18 cellular contexts compared by ENCODE assay signal in the genomic region with DNA sequence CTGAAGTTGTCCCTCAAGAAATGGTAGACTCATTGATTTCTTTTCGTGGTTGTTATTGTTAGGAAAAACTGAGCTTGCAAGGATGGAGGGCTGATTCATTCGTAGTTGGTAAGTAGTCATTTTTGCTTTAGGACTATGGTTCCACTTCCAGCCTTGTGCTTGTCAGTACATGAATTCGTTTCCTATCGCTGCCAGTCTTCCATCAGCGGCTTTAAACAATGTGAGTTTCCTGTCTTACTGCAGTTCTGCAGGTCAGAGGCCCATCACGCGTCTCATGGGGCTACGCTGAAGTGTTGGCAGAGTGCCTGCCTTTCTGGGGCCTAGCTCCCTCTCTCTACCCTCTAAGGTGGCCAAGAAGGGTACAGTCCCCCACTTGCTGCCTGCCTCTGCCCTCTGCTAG. TPM values are rescaled to one million over a fixed set of nuclear protein-coding genes. Genes with fewer than 3 reads are reported as not detected.
DNase-seq lines count a peak whose midpoint lies in the region; ATAC-seq and TF ChIP-seq lines count a peak whose summit lies in the region.
"Had no signal": no experiment of that assay in that cellular context is flagged by ENCODE, and none has a peak within 500 bp of the region (broad histone marks: within the 10 kb centered on the region; RNA-seq: fewer than 3 reads in every experiment).

No MANE protein-coding gene starts in this region.

- H3K4me3 ChIP-seq in A673 (ENCODE audit: low read depth, low read length, poor library complexity, severe bottlenecking) (no peak overlapping the region), Karpas-422 (ENCODE audit: low read length) (no peak overlapping the region), uterus (no peak overlapping the region)

- H3K4me1 ChIP-seq in A673 (ENCODE audit: insufficient read depth, low read length, poor library complexity, severe bottlenecking) (peaks cover 26% of the 10 kb centered on the region), Karpas-422 (ENCODE audit: low read length) (peaks cover 4% of the 10 kb centered on the region; the same call in 1 of the 2 replicates), foreskin keratinocyte (peaks cover 43% of the 10 kb centered on the region), uterus (no peaks in the 10 kb centered on the region)

- H3K79me2 ChIP-seq in Karpas-422 (ENCODE audit: low read length): no peaks in the 10 kb centered on the region

- intact Hi-C loops in A673 (cut with micrococcal nuclease; ENCODE audit: unreplicated experiment): no loop called here
- intact Hi-C loops in uterus (cut with DNase I; ENCODE audit: low total_unique reads): no loop called here

- H3K27me3 ChIP-seq in A673 (replicated peaks; ENCODE audit: insufficient read depth, low read depth, low read length, poor library complexity): no peaks in the 10 kb centered on the region
- no peaks in the 10 kb centered on the region for H3K27me3 ChIP-seq in Karpas-422 (ENCODE audit: low read length)
- no peaks in the 10 kb centered on the region for H3K27me3 ChIP-seq in foreskin keratinocyte
- H3K27me3 ChIP-seq in uterus: no peaks in the 10 kb centered on the region

- H3K36me3 ChIP-seq in A673 (ENCODE audit: insufficient read depth, low read length, poor library complexity, severe bottlenecking) (no peaks in the 10 kb centered on the region), Karpas-422 (ENCODE audit: insufficient read depth, low read length) (no peaks in the 10 kb centered on the region), uterus (no peaks in the 10 kb centered on the region)

- DNase-seq in A673 (ENCODE audit: low spot score) (peak; percentile 69), Karpas-422 (peak; percentile 23), UCSD-AML1 (lab: John Stamatoyannopoulos, UW; ENCODE audit: unreplicated experiment) (peak; percentile 53), foreskin keratinocyte (peak; percentile 93 to 98), uterus (no peak), NCI-H774 (lab: John Stamatoyannopoulos, UW) (no peak), NCI-H2029 (lab: John Stamatoyannopoulos, UW) (no peak), DMS114 treated with DMSO at 0.1 percent for 48 hours (lab: John Stamatoyannopoulos, UW; ENCODE audit: unreplicated experiment) (no peak)
- DNase-seq: activated CD4-positive, alpha-beta T cell treated with anti-CD3 and anti-CD28 coated beads for 1 hour; activated effector memory CD4-positive, alpha-beta T cell treated with Interleukin-2 at 50 U/mL for 16 hours; CD4-positive, alpha-beta memory T cell; MM.1S; NCI-H446 treated with DMSO at 0.1 percent for 48 hours; retina; SIG-M5; stimulated activated CD4-positive, alpha-beta T cell treated with anti-CD3 and anti-CD28 coated beads, Interleukin-15, amount 100 ng/mL, for 24 hours; T-helper 2 cell had no signal

- no TSS peak for BruUV-seq in A673 (replicated peaks; lab: Mats Ljungman, UMichigan)

- H3K9me2 ChIP-seq in Karpas-422 (replicated peaks; ENCODE audit: insufficient read depth, low read length): no peaks in the 10 kb centered on the region

- no peak overlapping the region for H3K9ac ChIP-seq in Karpas-422 (ENCODE audit: low read length)

- no peak overlapping the region for H2AFZ ChIP-seq in Karpas-422 (ENCODE audit: low read length)

- TF ChIP-seq CTCF in A673 (conservative IDR thresholded peaks at IDR 0.05; ENCODE audit: low read depth, low read length): no peak
- no peak for TF ChIP-seq CTCF in foreskin keratinocyte (conservative IDR thresholded peaks at IDR 0.05)
- TF ChIP-seq CTCF in uterus (IDR thresholded peaks at IDR 0.05): no peak

- H3K4me2 ChIP-seq in Karpas-422 (ENCODE audit: low read depth, low read length, poor library complexity, severe bottlenecking): no peak overlapping the region

- CTCF ChIA-PET in A673 (lab: Charles Lee): no interaction called here

- H3K27ac ChIP-seq in A673 (ENCODE audit: low read depth, low read length, poor library complexity, severe bottlenecking) (peak overlapping the region; percentile 73), Karpas-422 (ENCODE audit: low read length) (no peak overlapping the region), foreskin keratinocyte (peak overlapping the region; percentile 33), uterus (no peak overlapping the region)

- POLR2A ChIA-PET in A673 (lab: Charles Lee; ENCODE audit: low non-redundant PET): interaction anchor here (0.6 kb wide), 1 partner anchor 34 kb away, joined by 16 read pairs; no protein-coding TSS in a partner anchor

- ATAC-seq in foreskin keratinocyte: peak; percentile 84
- ATAC-seq: natural killer cell treated with Interleukin-12 subunit alpha and Interleukin-12 subunit beta and Interleukin-15 and Interleukin-18, amount 100 ng/mL, for 72 hours had no signal

- no peak for TF ChIP-seq POLR2A in uterus (IDR thresholded peaks at IDR 0.05)

- no peaks in the 10 kb centered on the region for H4K20me1 ChIP-seq in Karpas-422 (ENCODE audit: insufficient read depth, low read depth, low read length)

- H3K9me3 ChIP-seq in A673 (ENCODE audit: low read depth, low read length, poor library complexity, severe bottlenecking) (no peaks in the 10 kb centered on the region), Karpas-422 (ENCODE audit: low read length) (no peaks in the 10 kb centered on the region), uterus (no peaks in the 10 kb centered on the region)

RNA-seq across cellular contexts. Expression of a gene that starts 11.4 kb away (rescaled TPM):
- 342 and 346 TPM in 2 replicates for total RNA-seq in A673 (2021)
- total RNA-seq in Karpas-422 (2014; rRNA removed; shearing (Covaris generic); ENCODE audit: low replicate concordance): not detected in 2 replicates
- 150 and 170 TPM in 2 replicates for total RNA-seq in foreskin keratinocyte
- polyA plus RNA-seq in foreskin keratinocyte: 172 and 181 TPM in 2 replicates
- 10 to 100 TPM; 14.4 to 80.0 (median 23.4) TPM for total RNA-seq in uterus
- total RNA-seq: CD4-positive, alpha-beta memory T cell; natural killer cell treated with Interleukin-12 subunit alpha and Interleukin-12 subunit beta and Interleukin-15 and Interleukin-18, amount 100 ng/mL, for 72 hours had no signal
- polyA plus RNA-seq: CD4-positive, alpha-beta memory T cell had no signal

Comparison
In these comparisons a context has a peak if more than half of its experiments do, and no peak if none do; other contexts are left out.
1. DNase-seq: peak in A673 (single experiment), Karpas-422 (single experiment), UCSD-AML1 (single experiment) and foreskin keratinocyte (2 of 2); none in uterus (0 of 2), NCI-H774 (single experiment), NCI-H2029 (single experiment) and DMS114 treated with DMSO at 0.1 percent for 48 hours (single experiment).
2. H3K27ac ChIP-seq: peak in A673 (single experiment) and foreskin keratinocyte (single experiment); none in Karpas-422 (single experiment) and uterus (0 of 2).
3. RNA of a gene that starts 11.4 kb away (total RNA-seq): 342 to 346 TPM in A673, 150 to 170 TPM in foreskin keratinocyte and 14.4 to 80.0 TPM in uterus; not detected in Karpas-422; every median in the first group is over 10 times any median in the second.